In genomic region chr15:66862878-66863335, GRCh38 we compare ENCODE assay signal across 8 cellular contexts.
DNase-seq lines count a peak whose midpoint lies in the region; ATAC-seq and TF ChIP-seq lines count a peak whose summit lies in the region.

No MANE protein-coding gene starts in this region.

- H3K36me3 Mint-ChIP-seq in naive thymus-derived CD4-positive, alpha-beta T cell: no peaks in the 10 kb centered on the region
- no peaks in the 10 kb centered on the region for H3K36me3 Mint-ChIP-seq in stimulated activated memory B cell treated with anti-CD40 and anti-IgM and Interleukin-4, amounts not matched to agents 10 μg/mL and 1 μg/mL and 100 μg/mL, for 72 hours

- no peaks in the 10 kb centered on the region for H3K36me3 ChIP-seq in OCI-LY1 (ENCODE audit: insufficient read depth, low read length)
- no peaks in the 10 kb centered on the region for H3K36me3 ChIP-seq in naive thymus-derived CD4-positive, alpha-beta T cell (ENCODE audit: control insufficient read depth in 2 of 3, insufficient read depth in 3 of 3, low read length in 3 of 3)

- H3K9me3 Mint-ChIP-seq in naive thymus-derived CD4-positive, alpha-beta T cell: no peaks in the 10 kb centered on the region
- H3K9me3 Mint-ChIP-seq in stimulated activated memory B cell treated with anti-CD40 and anti-IgM and Interleukin-4, amounts not matched to agents 10 μg/mL and 1 μg/mL and 100 μg/mL, for 72 hours: no peaks in the 10 kb centered on the region

- no peak overlapping the region for H3K27ac Mint-ChIP-seq in naive thymus-derived CD4-positive, alpha-beta T cell
- peak overlapping the region; percentile 36 for H3K27ac Mint-ChIP-seq in stimulated activated memory B cell treated with anti-CD40 and anti-IgM and Interleukin-4, amounts not matched to agents 10 μg/mL and 1 μg/mL and 100 μg/mL, for 72 hours

- H3K4me2 ChIP-seq in OCI-LY1 (ENCODE audit: low read length): no peak overlapping the region

- H3K27me3 ChIP-seq in OCI-LY1 (ENCODE audit: insufficient read depth, low read length): peaks cover 2% of the 10 kb centered on the region; the same call in 1 of the 2 replicates
- H3K27me3 ChIP-seq in naive thymus-derived CD4-positive, alpha-beta T cell (ENCODE audit: control insufficient read depth in 2 of 2, insufficient read depth in 2 of 2, low read length in 2 of 2): peaks cover 0 to 3% of the 10 kb centered on the region in 2 donors

- ATAC-seq in naive thymus-derived CD4-positive, alpha-beta T cell: peak; percentile 87
- ATAC-seq in stimulated activated memory B cell treated with anti-CD40 and anti-IgM and Interleukin-4, amounts not matched to agents 10 μg/mL and 1 μg/mL and 100 μg/mL, for 72 hours: peak; percentile 78
- no peak for ATAC-seq in GM21447 (IDR thresholded peaks at IDR 0.05; ENCODE audit: unreplicated experiment)

- no peaks in the 10 kb centered on the region for H4K20me1 ChIP-seq in OCI-LY1 (ENCODE audit: insufficient read depth, low read length)

- H3F3A ChIP-seq in OCI-LY1 (ENCODE audit: insufficient read depth, low read length): no peaks in the 10 kb centered on the region

- peaks cover 24 to 50% (median 33%) of the 10 kb centered on the region in 5 donors for H3K27me3 Mint-ChIP-seq in naive thymus-derived CD4-positive, alpha-beta T cell
- H3K27me3 Mint-ChIP-seq in stimulated activated memory B cell treated with anti-CD40 and anti-IgM and Interleukin-4, amounts not matched to agents 10 μg/mL and 1 μg/mL and 100 μg/mL, for 72 hours: no peaks in the 10 kb centered on the region

- no peak overlapping the region for H3K27ac ChIP-seq in OCI-LY1 (ENCODE audit: low read depth, low read length, poor library complexity, severe bottlenecking)
- no peak overlapping the region for H3K27ac ChIP-seq in naive thymus-derived CD4-positive, alpha-beta T cell (ENCODE audit: low read depth, low read length)

- CTCF ChIA-PET in naive thymus-derived CD4-positive, alpha-beta T cell (lab: Charles Lee): interaction anchor here (0.6 to 0.7 kb wide), 2 partner anchors 49 to 278 kb away, joined by 3 to 4 read pairs; no protein-coding TSS in a partner anchor

- peaks cover 15% of the 10 kb centered on the region for H3K4me1 ChIP-seq in OCI-LY1 (ENCODE audit: insufficient read depth, low read length, severe bottlenecking)
- H3K4me1 ChIP-seq in naive thymus-derived CD4-positive, alpha-beta T cell (ENCODE audit: control insufficient read depth in 2 of 2, insufficient read depth in 2 of 2, low read length in 2 of 2): peaks cover 0 to 4% of the 10 kb centered on the region in 2 donors

- no peaks in the 10 kb centered on the region for H3K79me2 ChIP-seq in OCI-LY1 (ENCODE audit: insufficient read depth, low read length)

- H3K4me3 ChIP-seq in HFF-Myc (replicated peaks; ENCODE audit: low read depth, low read length): no peak overlapping the region
- H3K4me3 ChIP-seq in OCI-LY1 (ENCODE audit: low read depth, low read length, poor library complexity, severe bottlenecking): no peak overlapping the region
- no peak overlapping the region for H3K4me3 ChIP-seq in epithelial cell of proximal tubule (ENCODE audit: low read depth, low read length)
- no peak overlapping the region for H3K4me3 ChIP-seq in naive thymus-derived CD4-positive, alpha-beta T cell (ENCODE audit: low read length)

- peaks cover 0 to 14% (median 4%) of the 10 kb centered on the region in 7 donors for H3K4me1 Mint-ChIP-seq in naive thymus-derived CD4-positive, alpha-beta T cell
- peaks cover 36% of the 10 kb centered on the region for H3K4me1 Mint-ChIP-seq in stimulated activated memory B cell treated with anti-CD40 and anti-IgM and Interleukin-4, amounts not matched to agents 10 μg/mL and 1 μg/mL and 100 μg/mL, for 72 hours

- DNase-seq in DMS153 (lab: John Stamatoyannopoulos, UW) (peak; percentile 14), HFF-Myc (ENCODE audit: extremely low read depth, low read depth) (peak; percentile 82), epithelial cell of proximal tubule (ENCODE audit: low read depth) (no peak)
- DNase-seq in activated CD8-positive, alpha-beta memory T cell treated with anti-CD3 and anti-CD28 coated beads, Interleukin-2, amount 50 U/mL, for 48 hours: peak; percentile 92
- peak; percentile 20 to 74 (median 58) for DNase-seq in naive thymus-derived CD4-positive, alpha-beta T cell

- no peak overlapping the region for H3K4me3 Mint-ChIP-seq in naive thymus-derived CD4-positive, alpha-beta T cell
- no peak overlapping the region for H3K4me3 Mint-ChIP-seq in stimulated activated memory B cell treated with anti-CD40 and anti-IgM and Interleukin-4, amounts not matched to agents 10 μg/mL and 1 μg/mL and 100 μg/mL, for 72 hours

- peak; percentile 95 for TF ChIP-seq CTCF in HFF-Myc (IDR thresholded peaks at IDR 0.05; ENCODE audit: low read depth, low read length, missing control alignments)
- TF ChIP-seq CTCF in OCI-LY1 (IDR thresholded peaks at IDR 0.05; ENCODE audit: low read length): peak; percentile 93
- peak; percentile 96 for TF ChIP-seq CTCF in epithelial cell of proximal tubule (conservative IDR thresholded peaks at IDR 0.05; ENCODE audit: low read depth, low read length)

- POLR2A ChIA-PET in naive thymus-derived CD4-positive, alpha-beta T cell (lab: Charles Lee): no interaction called here

- H3K9me2 ChIP-seq in OCI-LY1 (ENCODE audit: low read depth, low read length): no peaks in the 10 kb centered on the region

- H2AFZ ChIP-seq in OCI-LY1 (ENCODE audit: low read length): no peak overlapping the region

- H3K9ac ChIP-seq in OCI-LY1 (ENCODE audit: low read length): no peak overlapping the region

- H3K9me3 ChIP-seq in OCI-LY1 (ENCODE audit: low read length): no peaks in the 10 kb centered on the region
- no peaks in the 10 kb centered on the region for H3K9me3 ChIP-seq in naive thymus-derived CD4-positive, alpha-beta T cell (ENCODE audit: control insufficient read depth in 2 of 3, low read length in 3 of 3)

- intact Hi-C loops in naive thymus-derived CD4-positive, alpha-beta T cell (cut with micrococcal nuclease): no loop called here
